12 cellular contexts compared by ENCODE assay signal in genomic region chr10:117134084-117135025, GRCh38. TPM values are rescaled to one million over a fixed set of nuclear protein-coding genes. Genes with fewer than 3 reads are reported as not detected.
DNase-seq lines count a peak whose midpoint lies in the region; ATAC-seq, FAIRE-seq and TF ChIP-seq lines count a peak whose summit lies in the region.
"Had no signal": no experiment of that assay in that cellular context is flagged by ENCODE, and none has a peak within 500 bp of the region (broad histone marks: within the 10 kb centered on the region; RNA-seq: fewer than 3 reads in every experiment).

No MANE protein-coding gene starts in this region.

- H3K36me3 ChIP-seq in skeletal muscle satellite cell (ENCODE audit: insufficient read depth, low read length): no peaks in the 10 kb centered on the region
- H3K36me3 ChIP-seq in small intestine (ENCODE audit: control insufficient read depth in 2 of 2, insufficient read depth in 2 of 2, low read length in 2 of 2): no peaks in the 10 kb centered on the region
- H3K36me3 ChIP-seq: heart right ventricle, prostate gland had no signal

- H3K4me3 Mint-ChIP-seq in activated CD4-positive, alpha-beta T cell treated with anti-CD3 and anti-CD28 coated beads for 36 hours: no peak overlapping the region
- H3K4me3 Mint-ChIP-seq in activated T-cell treated with anti-CD3 and anti-CD28 coated beads, Interleukin-2, amount 50 U/mL, for 72 hours: peak overlapping the region; percentile 51 to 63

- intact Hi-C loops in activated CD4-positive, alpha-beta T cell treated with anti-CD3 and anti-CD28 coated beads for 36 hours (cut with DNase I, micrococcal nuclease): loop anchor here in 1 of 2 experiments (2.0 to 5.0 kb wide), 2 partner anchors 30 to 418 kb away; no protein-coding TSS in a partner anchor

- H3K9me3 Mint-ChIP-seq in activated CD4-positive, alpha-beta T cell treated with anti-CD3 and anti-CD28 coated beads for 36 hours (ENCODE audit: low read depth): no peaks in the 10 kb centered on the region
- no peaks in the 10 kb centered on the region for H3K9me3 Mint-ChIP-seq in activated T-cell treated with anti-CD3 and anti-CD28 coated beads, Interleukin-2, amount 50 U/mL, for 72 hours

- H3K36me3 Mint-ChIP-seq in activated CD4-positive, alpha-beta T cell treated with anti-CD3 and anti-CD28 coated beads for 36 hours (ENCODE audit: low read depth): no peaks in the 10 kb centered on the region
- H3K36me3 Mint-ChIP-seq in activated T-cell treated with anti-CD3 and anti-CD28 coated beads, Interleukin-2, amount 50 U/mL, for 72 hours (ENCODE audit: insufficient read depth in 2 of 2): peaks cover 0 to 2% of the 10 kb centered on the region in 2 donors

- peak overlapping the region; percentile 8 for H3K4me3 ChIP-seq in iPS-11a (ENCODE audit: low read depth, low read length)
- H3K4me3 ChIP-seq in skeletal muscle satellite cell (ENCODE audit: low read length): peak overlapping the region; percentile 34
- no peak overlapping the region for H3K4me3 ChIP-seq in small intestine (ENCODE audit: low read depth in 1 of 2, low read length in 2 of 2)
- H3K4me3 ChIP-seq: prostate gland had no signal

- peak; percentile 28 for ATAC-seq in activated CD4-positive, alpha-beta T cell treated with anti-CD3 and anti-CD28 coated beads for 36 hours
- peak in 1 of 2 donors; percentile 49 for ATAC-seq in activated T-cell treated with anti-CD3 and anti-CD28 coated beads, Interleukin-2, amount 50 U/mL, for 72 hours (replicated peaks in 1 of 2)

- peaks cover 96% of the 10 kb centered on the region for H3K27me3 ChIP-seq in skeletal muscle satellite cell (ENCODE audit: control insufficient read depth, insufficient read depth, low read length)
- H3K27me3 ChIP-seq in small intestine (ENCODE audit: control insufficient read depth in 2 of 2, insufficient read depth in 2 of 2, low read length in 2 of 2): peaks cover 22 to 72% of the 10 kb centered on the region in 2 donors

- H3K9me3 ChIP-seq in skeletal muscle satellite cell (replicated peaks; ENCODE audit: low read length): no peaks in the 10 kb centered on the region
- no peaks in the 10 kb centered on the region for H3K9me3 ChIP-seq in small intestine (ENCODE audit: control insufficient read depth, low read depth)
- H3K9me3 ChIP-seq: heart right ventricle, prostate gland had no signal

- TF ChIP-seq CTCF in D721Med (IDR thresholded peaks at IDR 0.05; ENCODE audit: insufficient read depth, missing control alignments): no peak

- peaks cover 74% of the 10 kb centered on the region for H3K27me3 Mint-ChIP-seq in activated CD4-positive, alpha-beta T cell treated with anti-CD3 and anti-CD28 coated beads for 36 hours
- H3K27me3 Mint-ChIP-seq in activated T-cell treated with anti-CD3 and anti-CD28 coated beads, Interleukin-2, amount 50 U/mL, for 72 hours (ENCODE audit: low read depth): peaks cover 85% of the 10 kb centered on the region

- CTCF ChIA-PET in activated CD4-positive, alpha-beta T cell treated with anti-CD3 and anti-CD28 coated beads for 36 hours (lab: Charles Lee): interaction anchor here (1.0 to 4.4 kb wide), 4 partner anchors 33 to 345 kb away, joined by 4 to 34 read pairs (median 12); no protein-coding TSS in a partner anchor

- 6 to 15% (median 10%) methylated on average over 47 to 98 of the region's 98 CpGs for WGBS in small intestine, 3 donors

- no peak overlapping the region for H3K27ac Mint-ChIP-seq in activated CD4-positive, alpha-beta T cell treated with anti-CD3 and anti-CD28 coated beads for 36 hours
- no peak overlapping the region for H3K27ac Mint-ChIP-seq in activated T-cell treated with anti-CD3 and anti-CD28 coated beads, Interleukin-2, amount 50 U/mL, for 72 hours

- H3K4me1 ChIP-seq in skeletal muscle satellite cell (ENCODE audit: control insufficient read depth, insufficient read depth, low read length): peaks cover 15% of the 10 kb centered on the region
- peaks cover 0 to 5% of the 10 kb centered on the region in 2 donors for H3K4me1 ChIP-seq in small intestine (ENCODE audit: control insufficient read depth in 2 of 2, insufficient read depth in 1 of 2, low read depth in 1 of 2, low read length in 1 of 2)
- H3K4me1 ChIP-seq: prostate gland had no signal

- DNase-seq in activated CD4-positive, alpha-beta T cell treated with anti-CD3 and anti-CD28 coated beads for 36 hours: peak; percentile 29
- no peak for DNase-seq in activated CD4-positive, alpha-beta T cell treated with anti-CD3 and anti-CD28 coated beads, Interleukin-2, amount 50 U/mL, for 4 hours
- no peak for DNase-seq in activated T-cell treated with anti-CD3 and anti-CD28 coated beads, Interleukin-2, amount 50 U/mL, for 72 hours
- DNase-seq in activated effector memory CD4-positive, alpha-beta T cell treated with anti-CD3 and anti-CD28 coated beads, Interleukin-2, amount 50 U/mL, for 16 hours: no peak
- DNase-seq in D721Med (ENCODE audit: insufficient read length, low spot score) (no peak), small intestine (no peak)
- DNase-seq: heart right ventricle; stimulated activated CD8-positive, alpha-beta memory T cell treated with anti-CD3 and anti-CD28 coated beads, Interleukin-4, amount 100 ng/mL, for 48 hours had no signal

- H3K9ac ChIP-seq in skeletal muscle satellite cell (ENCODE audit: low read depth, low read length): no peak overlapping the region

- H3K27ac ChIP-seq in small intestine (ENCODE audit: low read depth in 1 of 2, low read length in 1 of 2): no peak overlapping the region
- H3K27ac ChIP-seq: heart right ventricle, prostate gland had no signal

- peak overlapping the region; percentile 39 for H3K4me2 ChIP-seq in skeletal muscle satellite cell (ENCODE audit: low read length)

- H3K4me1 Mint-ChIP-seq in activated CD4-positive, alpha-beta T cell treated with anti-CD3 and anti-CD28 coated beads for 36 hours: peaks cover 42% of the 10 kb centered on the region
- H3K4me1 Mint-ChIP-seq in activated T-cell treated with anti-CD3 and anti-CD28 coated beads, Interleukin-2, amount 50 U/mL, for 72 hours (ENCODE audit: low read depth): peaks cover 33% of the 10 kb centered on the region

- FAIRE-seq in D721Med (lab: Jason Lieb, UNC) (no peak), small intestine (lab: Jason Lieb, UNC) (no peak)

- POLR2A ChIA-PET in activated CD4-positive, alpha-beta T cell treated with anti-CD3 and anti-CD28 coated beads for 36 hours (lab: Charles Lee): no interaction called here

RNA-seq across cellular contexts. Expression of gene VAX1, which starts 3.7 kb away (rescaled TPM):
- not detected for total RNA-seq in activated CD4-positive, alpha-beta T cell treated with anti-CD3 and anti-CD28 coated beads for 36 hours
- total RNA-seq in activated T-cell treated with anti-CD3 and anti-CD28 coated beads, Interleukin-2, amount 50 U/mL, for 72 hours: not detected
- not detected in 2 replicates for total RNA-seq in skeletal muscle satellite cell (2012; rRNA removed)
- polyA plus RNA-seq in small intestine: not detected
- total RNA-seq: H4, heart right ventricle, prostate gland had no signal
- polyA plus RNA-seq: heart right ventricle had no signal

Comparison
In these comparisons a context has a peak if more than half of its experiments do, and no peak if none do; other contexts are left out.
1. H3K4me3 ChIP-seq: peak in iPS-11a (single experiment) and skeletal muscle satellite cell (single experiment); none in small intestine (0 of 2).